In the genomic region with DNA sequence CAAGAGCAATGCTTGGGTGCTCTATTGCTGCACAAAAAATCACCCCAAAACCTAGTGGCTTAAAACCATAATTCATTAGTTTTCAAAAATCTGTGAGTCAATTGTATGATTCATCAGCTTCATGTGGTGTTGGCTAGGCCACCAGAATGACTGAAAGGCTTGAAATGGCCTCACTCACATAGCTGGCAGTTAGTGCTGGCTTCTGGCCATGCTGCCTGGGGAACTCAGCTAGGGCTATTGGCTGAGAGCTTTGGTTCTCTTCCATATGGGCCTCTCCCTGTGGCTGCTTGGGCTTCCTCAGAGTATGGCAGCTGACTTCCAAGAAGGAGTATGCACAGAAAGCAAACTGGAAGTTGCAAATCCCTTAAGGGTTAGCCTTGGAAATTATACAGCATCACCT, we compare ENCODE assay signal across 9 cellular contexts. TPM values are rescaled to one million over a fixed set of nuclear protein-coding genes. Genes with fewer than 3 reads are reported as not detected.
DNase-seq lines count a peak whose midpoint lies in the region; ATAC-seq and TF ChIP-seq lines count a peak whose summit lies in the region.
"Had no signal": no experiment of that assay in that cellular context is flagged by ENCODE, and none has a peak within 500 bp of the region (broad histone marks: within the 10 kb centered on the region; RNA-seq: fewer than 3 reads in every experiment).

No MANE protein-coding gene starts in this region.

- peaks cover 16% of the 10 kb centered on the region; the same call in 1 of the 2 replicates for H3K36me3 ChIP-seq in PC-3 (ENCODE audit: low read depth, low read length)

- peak; percentile 9 for ATAC-seq in activated CD8-positive, alpha-beta T cell treated with anti-CD3 and anti-CD28 coated beads for 36 hours
- ATAC-seq in activated CD8-positive, alpha-beta T cell treated with anti-CD3 and anti-CD28 coated beads, Interleukin-2, amount 10 ng/mL, durations not matched to agents 7 days and 5 days = no peak
- ATAC-seq in PC-3 = peak; percentile 32
- peak; percentile 57 for ATAC-seq in stimulated activated effector memory CD8-positive, alpha-beta T cell treated with anti-CD3 and anti-CD28 coated beads, Interleukin-12 subunit alpha, Interleukin-12 subunit beta, amount 100 ng/mL, for 72 hours
- no peak for ATAC-seq in HG03521 (IDR thresholded peaks at IDR 0.05; ENCODE audit: unreplicated experiment)
- no peak for ATAC-seq in HG02798 (IDR thresholded peaks at IDR 0.05; ENCODE audit: poor library complexity, unreplicated experiment)

- H4K20me1 ChIP-seq in PC-3 (ENCODE audit: low read length) = no peaks in the 10 kb centered on the region

- H3K27ac Mint-ChIP-seq in activated CD8-positive, alpha-beta T cell treated with anti-CD3 and anti-CD28 coated beads for 36 hours = peak overlapping the region; percentile 97
- no peak overlapping the region for H3K27ac Mint-ChIP-seq in activated CD8-positive, alpha-beta T cell treated with anti-CD3 and anti-CD28 coated beads, Interleukin-2, amount 10 ng/mL, durations not matched to agents 7 days and 5 days
- peak overlapping the region; percentile 37 for H3K27ac Mint-ChIP-seq in chondrocyte (ENCODE audit: unreplicated experiment)
- no peak overlapping the region for H3K27ac Mint-ChIP-seq in stimulated activated effector memory CD8-positive, alpha-beta T cell treated with anti-CD3 and anti-CD28 coated beads, Interleukin-12 subunit alpha, Interleukin-12 subunit beta, amount 100 ng/mL, for 72 hours

- CTCF ChIA-PET in activated CD8-positive, alpha-beta T cell treated with anti-CD3 and anti-CD28 coated beads for 36 hours (lab: Charles Lee) = interaction anchor here (1.3 kb wide), 1 partner anchor 27 kb away, joined by 3 read pairs; no protein-coding TSS in a partner anchor
- CTCF ChIA-PET in activated CD8-positive, alpha-beta T cell treated with anti-CD3 and anti-CD28 coated beads, Interleukin-2, amount 10 ng/mL, durations not matched to agents 7 days and 5 days (lab: Charles Lee) = interaction anchor here (1.5 kb wide), 1 partner anchor 26 kb away, joined by 5 read pairs; no protein-coding TSS in a partner anchor
- CTCF ChIA-PET in PC-3 (lab: Charles Lee) = interaction anchor here (0.5 kb wide), 1 partner anchor 31 kb away, joined by 3 read pairs; no protein-coding TSS in a partner anchor

- H3K27ac ChIP-seq in PC-3 (ENCODE audit: low read length) = peak overlapping the region; percentile 92

- H3K9me2 ChIP-seq in PC-3 (replicated peaks; ENCODE audit: low read length) = no peaks in the 10 kb centered on the region

- peak overlapping the region; percentile 48; the same call in 1 of the 2 replicates for H3K9ac ChIP-seq in PC-3 (ENCODE audit: low read length)

- no peaks in the 10 kb centered on the region for H3K27me3 Mint-ChIP-seq in activated CD8-positive, alpha-beta T cell treated with anti-CD3 and anti-CD28 coated beads for 36 hours
- no peaks in the 10 kb centered on the region for H3K27me3 Mint-ChIP-seq in activated CD8-positive, alpha-beta T cell treated with anti-CD3 and anti-CD28 coated beads, Interleukin-2, amount 10 ng/mL, durations not matched to agents 7 days and 5 days (ENCODE audit: low read depth)
- no peaks in the 10 kb centered on the region for H3K27me3 Mint-ChIP-seq in chondrocyte (ENCODE audit: low read depth)

- peaks cover 44% of the 10 kb centered on the region for H3K4me1 Mint-ChIP-seq in activated CD8-positive, alpha-beta T cell treated with anti-CD3 and anti-CD28 coated beads for 36 hours (ENCODE audit: low read depth)
- peaks cover 42% of the 10 kb centered on the region for H3K4me1 Mint-ChIP-seq in activated CD8-positive, alpha-beta T cell treated with anti-CD3 and anti-CD28 coated beads, Interleukin-2, amount 10 ng/mL, durations not matched to agents 7 days and 5 days (ENCODE audit: low read depth)
- peaks cover 27% of the 10 kb centered on the region for H3K4me1 Mint-ChIP-seq in chondrocyte (ENCODE audit: low read depth)
- H3K4me1 Mint-ChIP-seq in stimulated activated effector memory CD8-positive, alpha-beta T cell treated with anti-CD3 and anti-CD28 coated beads, Interleukin-12 subunit alpha, Interleukin-12 subunit beta, amount 100 ng/mL, for 72 hours = peaks cover 44% of the 10 kb centered on the region

- BruUV-seq in PC-3 (replicated peaks; lab: Mats Ljungman, UMichigan) = no TSS peak

- H3K36me3 Mint-ChIP-seq in activated CD8-positive, alpha-beta T cell treated with anti-CD3 and anti-CD28 coated beads for 36 hours (ENCODE audit: low read depth) = peaks cover 19% of the 10 kb centered on the region
- H3K36me3 Mint-ChIP-seq in activated CD8-positive, alpha-beta T cell treated with anti-CD3 and anti-CD28 coated beads, Interleukin-2, amount 10 ng/mL, durations not matched to agents 7 days and 5 days (ENCODE audit: low read depth) = peaks cover 15% of the 10 kb centered on the region
- no peaks in the 10 kb centered on the region for H3K36me3 Mint-ChIP-seq in chondrocyte (ENCODE audit: low read depth)
- H3K36me3 Mint-ChIP-seq in stimulated activated effector memory CD8-positive, alpha-beta T cell treated with anti-CD3 and anti-CD28 coated beads, Interleukin-12 subunit alpha, Interleukin-12 subunit beta, amount 100 ng/mL, for 72 hours = peaks cover 18% of the 10 kb centered on the region

- H2AFZ ChIP-seq in PC-3 (ENCODE audit: low read length) = no peak overlapping the region

- TF ChIP-seq CTCF in activated CD8-positive, alpha-beta T cell treated with anti-CD3 and anti-CD28 coated beads for 36 hours (IDR thresholded peaks at IDR 0.05) = no peak
- TF ChIP-seq CTCF in PC-3 (conservative IDR thresholded peaks at IDR 0.05; ENCODE audit: low read depth, low read length) (no peak), chondrocyte (IDR thresholded peaks at IDR 0.05) (no peak)

- POLR2A ChIA-PET in activated CD8-positive, alpha-beta T cell treated with anti-CD3 and anti-CD28 coated beads for 36 hours (lab: Charles Lee) = interaction anchor here (1.9 kb wide), 1 partner anchor 25 kb away, joined by 7 read pairs; no protein-coding TSS in a partner anchor
- POLR2A ChIA-PET in activated CD8-positive, alpha-beta T cell treated with anti-CD3 and anti-CD28 coated beads, Interleukin-2, amount 10 ng/mL, durations not matched to agents 7 days and 5 days (lab: Charles Lee) = no interaction called here
- POLR2A ChIA-PET in PC-3 (lab: Charles Lee; ENCODE audit: unreplicated experiment) = interaction anchor here (0.6 kb wide), 1 partner anchor 751 kb away, joined by 3 read pairs; no protein-coding TSS in a partner anchor

- H3K4me2 ChIP-seq in PC-3 (ENCODE audit: low read length) = peak overlapping the region; percentile 61

- peaks cover 9% of the 10 kb centered on the region for H3F3A ChIP-seq in PC-3 (ENCODE audit: low read length, unreplicated experiment)

- H3K4me3 Mint-ChIP-seq in activated CD8-positive, alpha-beta T cell treated with anti-CD3 and anti-CD28 coated beads for 36 hours = no peak overlapping the region
- H3K4me3 Mint-ChIP-seq in activated CD8-positive, alpha-beta T cell treated with anti-CD3 and anti-CD28 coated beads, Interleukin-2, amount 10 ng/mL, durations not matched to agents 7 days and 5 days = no peak overlapping the region
- H3K4me3 Mint-ChIP-seq in chondrocyte (ENCODE audit: unreplicated experiment) = no peak overlapping the region
- no peak overlapping the region for H3K4me3 Mint-ChIP-seq in stimulated activated effector memory CD8-positive, alpha-beta T cell treated with anti-CD3 and anti-CD28 coated beads, Interleukin-12 subunit alpha, Interleukin-12 subunit beta, amount 100 ng/mL, for 72 hours

- intact Hi-C loops in activated CD8-positive, alpha-beta T cell treated with anti-CD3 and anti-CD28 coated beads for 36 hours (cut with micrococcal nuclease) = no loop called here
- intact Hi-C loops in PC-3 (cut with micrococcal nuclease) = no loop called here

- peaks cover 23% of the 10 kb centered on the region for H3K79me2 ChIP-seq in PC-3 (ENCODE audit: low read length)

- peaks cover 13% of the 10 kb centered on the region for H3K9me3 ChIP-seq in PC-3 (ENCODE audit: low read length)

- peak overlapping the region; percentile 46; the same call in 1 of the 2 replicates for H3K4me3 ChIP-seq in PC-3 (ENCODE audit: low read length)

- H3K4me1 ChIP-seq in PC-3 (ENCODE audit: insufficient read depth, low read length) = peaks cover 38% of the 10 kb centered on the region

- DNase-seq in activated CD8-positive, alpha-beta T cell treated with anti-CD3 and anti-CD28 coated beads for 36 hours = peak; percentile 48
- DNase-seq in activated CD8-positive, alpha-beta T cell treated with anti-CD3 and anti-CD28 coated beads, Interleukin-2, amount 10 ng/mL, durations not matched to agents 7 days and 5 days = no peak
- DNase-seq in PC-3 (peak; percentile 95), chondrocyte (ENCODE audit: low spot score) (no peak), DMS79 (lab: John Stamatoyannopoulos, UW) (no peak)
- DNase-seq in stimulated activated effector memory CD8-positive, alpha-beta T cell treated with anti-CD3 and anti-CD28 coated beads, Interleukin-12 subunit alpha, Interleukin-12 subunit beta, amount 100 ng/mL, for 72 hours (ENCODE audit: low spot score in 2 of 2) = no peak
- DNase-seq: COR-L47 had no signal

- no peaks in the 10 kb centered on the region for H3K9me3 Mint-ChIP-seq in activated CD8-positive, alpha-beta T cell treated with anti-CD3 and anti-CD28 coated beads for 36 hours
- no peaks in the 10 kb centered on the region for H3K9me3 Mint-ChIP-seq in activated CD8-positive, alpha-beta T cell treated with anti-CD3 and anti-CD28 coated beads, Interleukin-2, amount 10 ng/mL, durations not matched to agents 7 days and 5 days (ENCODE audit: insufficient read depth)
- peaks cover 16% of the 10 kb centered on the region for H3K9me3 Mint-ChIP-seq in chondrocyte (ENCODE audit: low read depth)
- H3K9me3 Mint-ChIP-seq in stimulated activated effector memory CD8-positive, alpha-beta T cell treated with anti-CD3 and anti-CD28 coated beads, Interleukin-12 subunit alpha, Interleukin-12 subunit beta, amount 100 ng/mL, for 72 hours = no peaks in the 10 kb centered on the region

- no peaks in the 10 kb centered on the region for H3K27me3 ChIP-seq in PC-3 (ENCODE audit: low read length)

RNA-seq across cellular contexts. Expression of gene MTMR1, which starts 3.1 kb away (rescaled TPM):
- total RNA-seq in activated CD8-positive, alpha-beta T cell treated with anti-CD3 and anti-CD28 coated beads for 36 hours = 10 to 100 TPM; 32.8 to 38.6 TPM
- 10 to 100 TPM; 45.0 to 49.4 TPM for total RNA-seq in activated CD8-positive, alpha-beta T cell treated with anti-CD3 and anti-CD28 coated beads, Interleukin-2, amount 10 ng/mL, durations not matched to agents 7 days and 5 days
- total RNA-seq in PC-3 (2014; rRNA removed) (31.8 and 39.0 TPM in 2 replicates), chondrocyte (20.9 to 23.6 TPM (median 21.3 TPM) in 3 replicates)

Comparison
In these comparisons a context has a peak if more than half of its experiments do, and no peak if none do; other contexts are left out.
1. ATAC-seq: peak in activated CD8-positive, alpha-beta T cell treated with anti-CD3 and anti-CD28 coated beads for 36 hours (single experiment), PC-3 (single experiment) and stimulated activated effector memory CD8-positive, alpha-beta T cell treated with anti-CD3 and anti-CD28 coated beads, Interleukin-12 subunit alpha, Interleukin-12 subunit beta, amount 100 ng/mL, for 72 hours (single experiment); none in activated CD8-positive, alpha-beta T cell treated with anti-CD3 and anti-CD28 coated beads, Interleukin-2, amount 10 ng/mL, durations not matched to agents 7 days and 5 days (single experiment), HG03521 (single experiment) and HG02798 (single experiment).
2. DNase-seq: peak in activated CD8-positive, alpha-beta T cell treated with anti-CD3 and anti-CD28 coated beads for 36 hours (single experiment) and PC-3 (single experiment); none in activated CD8-positive, alpha-beta T cell treated with anti-CD3 and anti-CD28 coated beads, Interleukin-2, amount 10 ng/mL, durations not matched to agents 7 days and 5 days (single experiment), chondrocyte (single experiment), stimulated activated effector memory CD8-positive, alpha-beta T cell treated with anti-CD3 and anti-CD28 coated beads, Interleukin-12 subunit alpha, Interleukin-12 subunit beta, amount 100 ng/mL, for 72 hours (0 of 2) and DMS79 (single experiment).
3. H3K27ac Mint-ChIP-seq: peak in activated CD8-positive, alpha-beta T cell treated with anti-CD3 and anti-CD28 coated beads for 36 hours (single experiment) and chondrocyte (single experiment); none in activated CD8-positive, alpha-beta T cell treated with anti-CD3 and anti-CD28 coated beads, Interleukin-2, amount 10 ng/mL, durations not matched to agents 7 days and 5 days (single experiment) and stimulated activated effector memory CD8-positive, alpha-beta T cell treated with anti-CD3 and anti-CD28 coated beads, Interleukin-12 subunit alpha, Interleukin-12 subunit beta, amount 100 ng/mL, for 72 hours (single experiment).